34 cellular contexts compared by ENCODE assay signal in genomic region chr11:16938061-16938460, GRCh38.
"Had no signal": no experiment of that assay in that cellular context is flagged by ENCODE, and none has a peak within 500 bp of the region (broad histone marks: within the 10 kb centered on the region; RNA-seq: fewer than 3 reads in every experiment).

No MANE protein-coding gene starts in this region.

- H3K9me3 ChIP-seq: MG63 had no signal

- DNase-seq: Karpas-422, Kasumi-1, MG63, MM.1S, MV-4-11, NCI-H1048, NCI-H1092, NCI-H1092 treated with DMSO at 0.1 percent for 48 hours, NCI-H1105, NCI-H1105 treated with DMSO at 0.1 percent for 48 hours, NCI-H1417, NCI-H1417 treated with DMSO at 0.1 percent for 48 hours, NCI-H1436 treated with DMSO at 0.1 percent for 48 hours, NCI-H146, NCI-H1694, NCI-H1694 treated with DMSO at 0.1 percent for 48 hours, NCI-H187, NCI-H187 treated with DMSO at 0.1 percent for 48 hours, NCI-H1930, NCI-H2029, NCI-H2029 treated with DMSO at 0.1 percent for 48 hours, NCI-H2081, NCI-H2081 treated with DMSO at 0.1 percent for 48 hours, NCI-H2107, NCI-H2171, NCI-H2171 treated with DMSO at 0.1 percent for 48 hours, NCI-H2227 treated with DMSO at 0.1 percent for 48 hours, NCI-H226, NCI-H345, NCI-H446, NCI-H446 treated with DMSO at 0.1 percent for 48 hours, NCI-H510A, NCI-H510A treated with DMSO at 0.1 percent for 48 hours had no signal

- H3K27ac ChIP-seq: KMS-11 had no signal

- H3K4me3 ChIP-seq: MG63 had no signal

- H3K27me3 ChIP-seq: MG63 had no signal

- H3K36me3 ChIP-seq: MG63 had no signal
